8 cellular contexts compared by ENCODE assay signal in the genomic region with DNA sequence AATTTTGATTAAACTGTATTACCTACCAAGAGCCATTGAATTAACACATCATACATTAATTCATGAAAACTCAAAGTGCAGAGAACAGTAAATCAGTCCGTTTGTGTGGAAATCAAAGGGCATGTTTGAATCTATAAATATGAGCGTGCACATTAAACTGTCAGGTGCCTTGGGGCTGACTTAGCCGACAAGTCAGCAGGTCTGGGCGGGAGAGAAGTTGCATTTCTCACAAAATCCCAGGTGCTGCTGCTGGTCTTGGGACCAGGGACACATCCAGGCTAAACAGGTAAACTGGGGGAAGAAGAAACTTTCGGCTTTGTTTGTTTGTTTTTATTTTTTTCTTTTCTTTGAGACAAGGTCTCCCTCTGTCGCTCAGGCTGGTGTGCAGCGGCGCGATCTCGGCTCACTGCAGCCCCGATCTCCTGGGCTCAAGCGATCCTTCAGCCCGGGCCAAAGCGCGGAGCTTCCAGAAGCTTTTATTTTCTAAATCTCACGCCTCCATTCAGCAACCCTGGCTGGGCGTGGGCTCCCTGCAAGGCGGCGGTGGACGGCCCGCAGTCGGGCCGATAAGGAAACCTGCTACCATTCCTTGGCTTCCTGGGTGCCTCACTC.
A peak's percentile ranks its signal among the peaks of the same experiment; 100 is the strongest.
DNase-seq lines count a peak whose midpoint lies in the region; ATAC-seq and TF ChIP-seq lines count a peak whose summit lies in the region.

No MANE protein-coding gene starts in this region.

- peaks cover 3 to 6% of the 10 kb centered on the region in 2 donors for H3K4me1 ChIP-seq in ascending aorta
- H3K4me1 ChIP-seq in spleen, result peaks cover 6 to 34% (median 23%) of the 10 kb centered on the region in 6 donors

- DNase-seq in CD4-positive, alpha-beta T cell, result peak in 2 of 10 experiments; percentile 30 to 50
- DNase-seq in NCI-H2196 (lab: John Stamatoyannopoulos, UW; ENCODE audit: unreplicated experiment) (peak; percentile 72), ascending aorta (ENCODE audit: low spot score in 2 of 2) (no peak), spleen (no peak)
- DNase-seq in central memory CD4-positive, alpha-beta T cell, result no peak

- H3K36me3 ChIP-seq in ascending aorta, result no peaks in the 10 kb centered on the region
- H3K36me3 ChIP-seq in spleen, result no peaks in the 10 kb centered on the region

- peaks cover 7% of the 10 kb centered on the region for H3K9me3 Mint-ChIP-seq in CD4-positive, alpha-beta T cell

- CTCF ChIA-PET in CD4-positive, alpha-beta T cell (lab: Charles Lee), result interaction anchor here (0.8 to 2.4 kb wide), 6 partner anchors 24 to 786 kb away, joined by 3 to 9 read pairs (median 4); a partner anchor contains a TSS

- TF ChIP-seq POLR2A in spleen (IDR thresholded peaks at IDR 0.05), result no peak

- H3K27ac Mint-ChIP-seq in CD4-positive, alpha-beta T cell, result peak overlapping the region; percentile 90

- H3K4me3 Mint-ChIP-seq in CD4-positive, alpha-beta T cell, result peak overlapping the region; percentile 99

- peak overlapping the region; percentile 80 to 88 for H3K4me3 ChIP-seq in ascending aorta
- peak overlapping the region; percentile 86 for H3K4me3 ChIP-seq in iPS-18c (ENCODE audit: insufficient read depth, low read depth, low read length)
- H3K4me3 ChIP-seq in spleen, result peak overlapping the region; percentile 87 to 99 (median 94)

- 0 to 2% (median 1%) methylated on average over 23 of the region's 23 CpGs for WGBS in spleen, 5 donors

- POLR2A ChIA-PET in CD4-positive, alpha-beta T cell (lab: Charles Lee), result interaction anchor here (0.6 to 3.0 kb wide), 12 partner anchors 10 to 365 kb away, joined by 3 to 24 read pairs (median 6); a partner anchor contains a TSS

- no peaks in the 10 kb centered on the region for H3K27me3 ChIP-seq in CD4-positive, alpha-beta T cell (ENCODE audit: control insufficient read depth, insufficient read depth, low read length)
- H3K27me3 ChIP-seq in ascending aorta, result no peaks in the 10 kb centered on the region
- H3K27me3 ChIP-seq in spleen (replicated peaks in 1 of 7), result no peaks in the 10 kb centered on the region

- ATAC-seq in CD4-positive, alpha-beta T cell (ENCODE audit: poor library complexity), result peak; percentile 50
- ATAC-seq in GM18861 (IDR thresholded peaks at IDR 0.05; ENCODE audit: unreplicated experiment), result peak; percentile 17
- ATAC-seq in HG03039 (IDR thresholded peaks at IDR 0.05; ENCODE audit: unreplicated experiment), result peak; percentile 16

- peaks cover 20% of the 10 kb centered on the region for H3K4me1 Mint-ChIP-seq in CD4-positive, alpha-beta T cell (ENCODE audit: low read depth)

- peaks cover 11% of the 10 kb centered on the region for H3K9me3 ChIP-seq in CD4-positive, alpha-beta T cell (ENCODE audit: control insufficient read depth, low read length)
- H3K9me3 ChIP-seq in ascending aorta (peaks cover 6 to 9% of the 10 kb centered on the region in 2 donors), iPS-18c (ENCODE audit: control insufficient read depth, insufficient read depth, low read length) (no peaks in the 10 kb centered on the region), spleen (peaks cover 7 to 25% (median 18%) of the 10 kb centered on the region in 8 donors)

- TF ChIP-seq CTCF in CD4-positive, alpha-beta T cell (IDR thresholded peaks at IDR 0.05), result peak; percentile 14
- TF ChIP-seq CTCF in ascending aorta (IDR thresholded peaks at IDR 0.05), result peak in 2 of 3 experiments; percentile 17 to 55
- TF ChIP-seq CTCF in spleen (IDR thresholded peaks at IDR 0.05 in 8 of 11, conservative IDR thresholded peaks at IDR 0.05 in 3 of 11), result peak in 3 of 11 experiments; percentile 10 to 38 (median 14)

- H3K27me3 Mint-ChIP-seq in CD4-positive, alpha-beta T cell, result peaks cover 14% of the 10 kb centered on the region

- H3K36me3 Mint-ChIP-seq in CD4-positive, alpha-beta T cell (ENCODE audit: low read depth), result peaks cover 21% of the 10 kb centered on the region

- intact Hi-C loops in CD4-positive, alpha-beta T cell (cut with DNase I, micrococcal nuclease), result loop anchor here in 1 of 2 experiments (2.0 to 10.0 kb wide), 4 partner anchors 16 to 364 kb away; a partner anchor contains a TSS
- intact Hi-C loops in ascending aorta (cut with DNase I) (loop anchor here (1.0 to 5.0 kb wide), 4 partner anchors 17 to 363 kb away; a partner anchor contains a TSS), spleen (cut with DNase I; ENCODE audit: low total_unique reads) (loop anchor here (10.0 kb wide), 1 partner anchor 360 kb away; a partner anchor contains a TSS)

- H3K27ac ChIP-seq in CD4-positive, alpha-beta T cell (ENCODE audit: low read depth, low read length), result peak overlapping the region; percentile 52
- H3K27ac ChIP-seq in ascending aorta (peak overlapping the region; percentile 65 to 95), spleen (peak overlapping the region; percentile 70 to 89 (median 84))
